ENCODE assay signal across 8 cellular contexts in genomic region chr15:22838292-22839042, GRCh38. TPM values are rescaled to one million over a fixed set of nuclear protein-coding genes. Genes with fewer than 3 reads are reported as not detected.
A peak's percentile ranks its signal among the peaks of the same experiment; 100 is the strongest.
DNase-seq lines count a peak whose midpoint lies in the region; ATAC-seq and TF ChIP-seq lines count a peak whose summit lies in the region.

NIPA2 (plus strand) TSS chr15:22838666; CDS start chr15:22851732, 13,066 bp downstream.

- no peaks in the 10 kb centered on the region for H3K9me3 ChIP-seq in right atrium auricular region
- no peaks in the 10 kb centered on the region for H3K9me3 ChIP-seq in uterus

- H3K4me3 ChIP-seq in right atrium auricular region (peak within 1 kb of the TSS; percentile 77 to 78), uterus (peak within 1 kb of the TSS; percentile 73 to 85)

- H3K27me3 ChIP-seq in right atrium auricular region (no peaks in the 10 kb centered on the region), uterus (no peaks in the 10 kb centered on the region)

- no peak for TF ChIP-seq CTCF in right atrium auricular region (IDR thresholded peaks at IDR 0.05)
- TF ChIP-seq CTCF in uterus (IDR thresholded peaks at IDR 0.05), result peak in 2 of 4 experiments; percentile 19 to 45

- peaks cover 3% of the 10 kb centered on the region for H3K36me3 ChIP-seq in right atrium auricular region
- no peaks in the 10 kb centered on the region for H3K36me3 ChIP-seq in uterus

- H3K4me1 ChIP-seq in right atrium auricular region, result peaks cover 0 to 26% of the 10 kb centered on the region in 2 donors
- peaks cover 5 to 9% of the 10 kb centered on the region in 2 donors for H3K4me1 ChIP-seq in uterus

- DNase-seq in NCI-H187 treated with DMSO at 0.1 percent for 48 hours (lab: John Stamatoyannopoulos, UW) (peak; percentile 69), anterior cingulate cortex (lab: John Stamatoyannopoulos, UW) (peak; percentile 33 to 98 (median 96)), right atrium auricular region (ENCODE audit: low spot score) (peak; percentile 98), pulmonary artery endothelial cell (ENCODE audit: low read depth, low spot score) (peak; percentile 87), uterus (peak; percentile 98 to 100)

- TF ChIP-seq POLR2A in uterus (IDR thresholded peaks at IDR 0.05), result peak; percentile 73 to 91

- intact Hi-C loops in T-helper 2 cell treated with Interferon-gamma antibody and Interleukin-4, amounts not matched to agents 100 ng/mL and 5 ng/mL, for 36 hours (cut with micrococcal nuclease), result loop anchor here (1.0 kb wide), 2 partner anchors 52 to 201 kb away; partner anchors contain the start of genes NIPA1 and TUBGCP5
- intact Hi-C loops in uterus (cut with DNase I; ENCODE audit: low total_unique reads), result no loop called here

- ATAC-seq in GM18499 (IDR thresholded peaks at IDR 0.05; ENCODE audit: insufficient read depth, unreplicated experiment) (peak; percentile 53), HG02943 (IDR thresholded peaks at IDR 0.05; ENCODE audit: low read depth, unreplicated experiment) (peak; percentile 77)

- H3K27ac ChIP-seq in right atrium auricular region (peak within 1 kb of the TSS; percentile 88 to 95), uterus (peak within 1 kb of the TSS; percentile 84 to 95)

RNA-seq across cellular contexts. Expression of gene NIPA2, which starts in this region (rescaled TPM):
- 48.0 and 48.7 TPM in 2 replicates for total RNA-seq in T-helper 2 cell treated with Interferon-gamma antibody and Interleukin-4, amounts not matched to agents 100 ng/mL and 5 ng/mL, for 36 hours
- total RNA-seq in right atrium auricular region, result 10 to 100 TPM; 28.1 to 34.3 TPM
- total RNA-seq in pulmonary artery endothelial cell, result 78.5 and 98.0 TPM in 2 replicates
- 10 to 100 TPM in 3 of 4 donors, 1 to 10 TPM in 1; 6.5 to 61.2 (median 22.1) TPM for total RNA-seq in uterus

Comparison
In these comparisons a context has a peak if more than half of its experiments do, and no peak if none do; other contexts are left out.
1. Peak in every context shown above with its lines: DNase-seq, ATAC-seq, H3K4me3 ChIP-seq and H3K27ac ChIP-seq.